In genomic region chr15:88650556-88650955, GRCh38 we compare ENCODE assay signal across 20 cellular contexts. TPM values are rescaled to one million over a fixed set of nuclear protein-coding genes. Genes with fewer than 3 reads are reported as not detected.
DNase-seq lines count a peak whose midpoint lies in the region; ATAC-seq, FAIRE-seq and TF ChIP-seq lines count a peak whose summit lies in the region.
"Had no signal": no experiment of that assay in that cellular context is flagged by ENCODE, and none has a peak within 500 bp of the region (broad histone marks: within the 10 kb centered on the region; RNA-seq: fewer than 3 reads in every experiment).

No MANE protein-coding gene starts in this region.

- H3K23me2 ChIP-seq in H1 (ENCODE audit: low read depth, low read length), result no peaks in the 10 kb centered on the region

- no peaks in the 10 kb centered on the region for H3K79me1 ChIP-seq in H1 (ENCODE audit: low read depth, low read length)

- no peak overlapping the region for H3K4me3 Mint-ChIP-seq in activated B cell treated with CpG ODN at 0.5 μM for 24 hours
- no peak overlapping the region for H3K4me3 Mint-ChIP-seq in stimulated activated naive B cell treated with anti-CD40 and anti-IgM and Interleukin-4, amounts not matched to agents 10 μg/mL and 1 μg/mL and 100 μg/mL, for 72 hours
- H3K4me3 Mint-ChIP-seq: brain; nephron; T-helper 1 cell treated with Interleukin-12 subunit alpha and Interleukin-12 subunit beta and Interleukin-4 antibody, amounts not matched to agents 30 μg/mL and 1 μg/mL, for 36 hours had no signal

- no peaks in the 10 kb centered on the region for H4K20me1 ChIP-seq in H1 (replicated peaks in 1 of 2; ENCODE audit: control insufficient read depth in 1 of 2, insufficient read depth in 2 of 2, low read length in 2 of 2)

- H3K9me3 Mint-ChIP-seq in activated B cell treated with CpG ODN at 0.5 μM for 24 hours, result no peaks in the 10 kb centered on the region
- H3K9me3 Mint-ChIP-seq in stimulated activated naive B cell treated with anti-CD40 and anti-IgM and Interleukin-4, amounts not matched to agents 10 μg/mL and 1 μg/mL and 100 μg/mL, for 72 hours, result no peaks in the 10 kb centered on the region
- H3K9me3 Mint-ChIP-seq: brain; nephron; T-helper 1 cell treated with Interleukin-12 subunit alpha and Interleukin-12 subunit beta and Interleukin-4 antibody, amounts not matched to agents 30 μg/mL and 1 μg/mL, for 36 hours had no signal

- no peak overlapping the region for H3K56ac ChIP-seq in H1 (replicated peaks; ENCODE audit: insufficient read length, low read depth, low read length)

- no peak overlapping the region for H3K23ac ChIP-seq in H1 (ENCODE audit: insufficient read length)

- ATAC-seq in activated B cell treated with CpG ODN at 0.5 μM for 24 hours (ENCODE audit: low read depth), result no peak
- no peak for ATAC-seq in stimulated activated naive B cell treated with anti-CD40 and anti-IgM and Interleukin-4, amounts not matched to agents 10 μg/mL and 1 μg/mL and 100 μg/mL, for 72 hours (replicated peaks)
- ATAC-seq: activated CD4-positive, CD25-positive, alpha-beta regulatory T cell treated with anti-CD3 and anti-CD28 coated beads, Interleukin-2, amount 50 U/mL, for 24 hours; left ventricle myocardium superior had no signal

- no peak overlapping the region for H2BK120ac ChIP-seq in H1 (replicated peaks; ENCODE audit: low read depth, low read length)

- H4K8ac ChIP-seq in H1 (ENCODE audit: extremely low read depth, insufficient read depth, low read length), result no peak overlapping the region

- TF ChIP-seq RAD21 in H1 (IDR thresholded peaks at IDR 0.05 in 1 of 2, conservative IDR thresholded peaks at IDR 0.05 in 1 of 2; ENCODE audit: low read depth in 2 of 2, low read length in 2 of 2), result no peak

- H3K14ac ChIP-seq in H1 (ENCODE audit: insufficient read length), result no peak overlapping the region

- H4K91ac ChIP-seq in H1 (replicated peaks; ENCODE audit: insufficient read length, low read length), result no peak overlapping the region

- H3K36me3 Mint-ChIP-seq in activated B cell treated with CpG ODN at 0.5 μM for 24 hours (ENCODE audit: low read depth), result peaks cover 59% of the 10 kb centered on the region
- H3K36me3 Mint-ChIP-seq in stimulated activated naive B cell treated with anti-CD40 and anti-IgM and Interleukin-4, amounts not matched to agents 10 μg/mL and 1 μg/mL and 100 μg/mL, for 72 hours, result peaks cover 30 to 41% of the 10 kb centered on the region in 2 donors
- H3K36me3 Mint-ChIP-seq: brain had no signal

- no peaks in the 10 kb centered on the region for H3K79me2 ChIP-seq in H1 (ENCODE audit: control insufficient read depth in 1 of 2, insufficient read depth in 2 of 2, low read length in 2 of 2)

- TF ChIP-seq POLR2A in H1 (IDR thresholded peaks at IDR 0.05; ENCODE audit: control extremely low read depth in 1 of 2, low read depth in 2 of 2, low read length in 2 of 2), result no peak

- CTCF ChIA-PET in activated B cell treated with CpG ODN at 0.5 μM for 24 hours (lab: Charles Lee) (no interaction called here), H1 (lab: Charles Lee; ENCODE audit: partially characterized antibody) (interaction anchor here (0.9 to 1.6 kb wide), 4 partner anchors 8 to 184 kb away, joined by 3 to 8 read pairs (median 4); no protein-coding TSS in a partner anchor)

- intact Hi-C loops in activated B cell treated with CpG ODN at 0.5 μM for 24 hours (cut with micrococcal nuclease), result no loop called here

- H2AK5ac ChIP-seq in H1 (ENCODE audit: low read depth, low read length), result no peak overlapping the region

- H3K4me2 ChIP-seq in H1 (ENCODE audit: insufficient read depth in 1 of 2, low read depth in 2 of 2, low read length in 2 of 2), result no peak overlapping the region

- H2AFZ ChIP-seq in H1 (ENCODE audit: low read length), result no peak overlapping the region

- no peak for TF ChIP-seq EP300 in H1 (IDR thresholded peaks at IDR 0.05; ENCODE audit: borderline replicate concordance in 1 of 2, low read depth in 2 of 2, low read length in 2 of 2)

- H4K5ac ChIP-seq in H1 (ENCODE audit: insufficient read length, low read depth, low read length), result no peak overlapping the region

- no peak overlapping the region for H3K9ac ChIP-seq in H1 (replicated peaks in 1 of 4; ENCODE audit: extremely low read depth in 1 of 4, low read depth in 3 of 4, low read length in 3 of 4)

- H2BK5ac ChIP-seq in H1 (ENCODE audit: low read depth, low read length), result no peak overlapping the region

- H2BK20ac ChIP-seq in H1 (ENCODE audit: low read length), result no peak overlapping the region

- whole genome bisulfite sequencing in H1 (ENCODE audit: extremely low coverage in 1 of 2, insufficient coverage in 1 of 2, insufficient read length in 1 of 2, insufficient replicate concordance in 2 of 2, low coverage in 1 of 2, low lambda C conversion rate in 2 of 2, missing lambda C conversion rate in 1 of 2), 2 experiments, result 91% methylated on average over 12 of the region's 12 CpGs; no CpG with 5 or more reads in 1 of the 2 experiments

- no peaks in the 10 kb centered on the region for H3K9me3 ChIP-seq in H1 (ENCODE audit: insufficient read depth in 2 of 2, low read depth in 1 of 2, low read length in 1 of 2)
- H3K9me3 ChIP-seq: HAP-1, uterus had no signal

- H3K4me3 ChIP-seq in H1 (ENCODE audit: extremely low read depth in 1 of 4, insufficient read depth in 2 of 4, low read depth in 3 of 4, low read length in 4 of 4), result no peak overlapping the region
- H3K4me3 ChIP-seq: HAP-1, uterus had no signal

- POLR2A ChIA-PET in activated B cell treated with CpG ODN at 0.5 μM for 24 hours (lab: Charles Lee) (interaction anchor here (0.9 to 1.1 kb wide), 2 partner anchors 14 to 15 kb away, joined by 3 to 4 read pairs; no protein-coding TSS in a partner anchor), H1 (lab: Charles Lee; ENCODE audit: partially characterized antibody) (interaction anchor here (2.8 kb wide), 1 partner anchor 12 kb away, joined by 11 read pairs; the partner anchor contains the start of gene ISG20)

- H3K27ac Mint-ChIP-seq in activated B cell treated with CpG ODN at 0.5 μM for 24 hours, result peak overlapping the region; percentile 77
- H3K27ac Mint-ChIP-seq in stimulated activated naive B cell treated with anti-CD40 and anti-IgM and Interleukin-4, amounts not matched to agents 10 μg/mL and 1 μg/mL and 100 μg/mL, for 72 hours, result peak overlapping the region; percentile 80
- H3K27ac Mint-ChIP-seq: T-helper 1 cell treated with Interleukin-12 subunit alpha and Interleukin-12 subunit beta and Interleukin-4 antibody, amounts not matched to agents 30 μg/mL and 1 μg/mL, for 36 hours had no signal

- H3K36me3 ChIP-seq in H1 (ENCODE audit: control insufficient read depth in 2 of 4, insufficient read depth in 4 of 4, low read length in 3 of 4), result no peaks in the 10 kb centered on the region
- H3K36me3 ChIP-seq: HAP-1, uterus had no signal

- FAIRE-seq in H1 (lab: Jason Lieb, UNC), result no peak

- H3K4me1 ChIP-seq in H1 (replicated peaks in 1 of 4; ENCODE audit: control insufficient read depth in 3 of 4, insufficient read depth in 4 of 4, low read length in 3 of 4), result peaks cover 0 to 19% (median 10%) of the 10 kb centered on the region in 4 experiments; a peak in 6 of 7 replicates
- H3K4me1 ChIP-seq: uterus had no signal

- TF ChIP-seq CTCF in activated B cell treated with CpG ODN at 0.5 μM for 24 hours (IDR thresholded peaks at IDR 0.05) (no peak), H1 (IDR thresholded peaks at IDR 0.05; ENCODE audit: control extremely low read depth in 1 of 3, insufficient read depth in 1 of 3, low read depth in 1 of 3, low read length in 3 of 3) (no peak)

- no peak overlapping the region for H3K27ac ChIP-seq in H1 (ENCODE audit: low read depth, low read length)
- H3K27ac ChIP-seq: uterus had no signal

- DNase-seq in D341Med (ENCODE audit: low spot score), result peak; percentile 7
- DNase-seq in activated B cell treated with CpG ODN at 0.5 μM for 24 hours, result peak; percentile 12
- no peak for DNase-seq in H1 (ENCODE audit: low read depth in 1 of 2, low spot score in 2 of 2)
- DNase-seq in stimulated activated naive B cell treated with anti-CD40 and anti-IgM and Interleukin-4, amounts not matched to agents 10 μg/mL and 1 μg/mL and 100 μg/mL, for 72 hours, result no peak
- no peak for DNase-seq in NCI-H146 treated with DMSO at 0.1 percent for 48 hours (lab: John Stamatoyannopoulos, UW; ENCODE audit: unreplicated experiment)
- DNase-seq in SW 1271 (lab: John Stamatoyannopoulos, UW), result no peak
- DNase-seq in EL, result no peak
- DNase-seq: C1 segment of cervical spinal cord; effector CD8-positive, alpha-beta T cell; left ventricle myocardium superior; NCI-H2081 treated with DMSO at 0.1 percent for 48 hours; NCI-H748 treated with DMSO at 0.1 percent for 48 hours; RPMI8226; stimulated activated CD4-positive, alpha-beta T cell treated with anti-CD3 and anti-CD28 coated beads, Interleukin-1b, Interleukin-23, amount 100 ng/mL, for 48 hours had no signal

- H3K18ac ChIP-seq in H1 (ENCODE audit: extremely low read depth, low read length), result no peak overlapping the region

- no peaks in the 10 kb centered on the region for H3K27me3 ChIP-seq in H1 (replicated peaks in 1 of 4; ENCODE audit: control insufficient read depth in 3 of 4, extremely low read depth in 1 of 4, insufficient read depth in 3 of 4, low read length in 3 of 4)
- H3K27me3 ChIP-seq: uterus had no signal

- no peak overlapping the region for H2BK15ac ChIP-seq in H1 (ENCODE audit: low read length)

- H2BK12ac ChIP-seq in H1 (ENCODE audit: low read depth, low read length), result peak overlapping the region; percentile 2; the same call in 1 of the 2 replicates

- no peak overlapping the region for H3K4ac ChIP-seq in H1 (replicated peaks; ENCODE audit: insufficient read length, low read depth, low read length)

- no peaks in the 10 kb centered on the region for H3K27me3 Mint-ChIP-seq in activated B cell treated with CpG ODN at 0.5 μM for 24 hours
- no peaks in the 10 kb centered on the region for H3K27me3 Mint-ChIP-seq in stimulated activated naive B cell treated with anti-CD40 and anti-IgM and Interleukin-4, amounts not matched to agents 10 μg/mL and 1 μg/mL and 100 μg/mL, for 72 hours

- H3K4me1 Mint-ChIP-seq in activated B cell treated with CpG ODN at 0.5 μM for 24 hours, result peaks cover 92% of the 10 kb centered on the region
- peaks cover 63 to 90% of the 10 kb centered on the region in 2 donors for H3K4me1 Mint-ChIP-seq in stimulated activated naive B cell treated with anti-CD40 and anti-IgM and Interleukin-4, amounts not matched to agents 10 μg/mL and 1 μg/mL and 100 μg/mL, for 72 hours

RNA-seq across cellular contexts. Expression of gene ISG20, which starts 11.7 kb away (rescaled TPM):
- total RNA-seq in activated B cell treated with CpG ODN at 0.5 μM for 24 hours, result 84.6 and 87.1 TPM in 2 replicates
- 2.9 and 4.0 TPM in 2 replicates for total RNA-seq in H1 (2021; fragmentation: NEBNext Ultra II Directional; extraction: Animal tissue kit (Norgen Biotek cat#: 25700))
- 5.0 and 5.2 TPM in 2 replicates for polyA plus RNA-seq in H1 (2011; rRNA removed)
- polyA plus RNA-seq in H1 (2011; cell fraction: cytosol; rRNA removed), result 5.5 TPM
- polyA plus RNA-seq in H1 (2011; cell fraction: nucleus; rRNA removed), result 6.6 TPM
- 2.5 to 5.7 TPM (median 4.1 TPM) in 4 replicates for polyA plus RNA-seq in H1 (2012, experiment 1 of 2)
- 3.0 TPM for polyA plus RNA-seq in H1 (2012, experiment 2 of 2)
- polyA plus RNA-seq in H1 (2013, experiment 1 of 2), result 3.1 TPM
- 2.1 TPM for polyA plus RNA-seq in H1 (2013, experiment 2 of 2)
- 1.8 and 2.0 TPM in 2 replicates for polyA minus RNA-seq in H1 (2011; rRNA and poly(A)+ RNA removed)
- 0.81 TPM for polyA minus RNA-seq in H1 (2011; cell fraction: cytosol; rRNA and poly(A)+ RNA removed)
- 3.0 TPM for polyA minus RNA-seq in H1 (2011; cell fraction: nucleus; rRNA and poly(A)+ RNA removed)

RNA-seq across cellular contexts. Expression of gene AEN, which starts 29.4 kb away (rescaled TPM):
- total RNA-seq in activated B cell treated with CpG ODN at 0.5 μM for 24 hours, result 40.1 and 41.9 TPM in 2 replicates
- 122 and 125 TPM in 2 replicates for total RNA-seq in H1 (2021; fragmentation: NEBNext Ultra II Directional; extraction: Animal tissue kit (Norgen Biotek cat#: 25700))
- polyA plus RNA-seq in H1 (2011; rRNA removed), result 112 and 167 TPM in 2 replicates
- polyA plus RNA-seq in H1 (2011; cell fraction: cytosol; rRNA removed), result 150 TPM
- polyA plus RNA-seq in H1 (2011; cell fraction: nucleus; rRNA removed), result 209 TPM
- 89.9 to 128 TPM (median 107 TPM) in 4 replicates for polyA plus RNA-seq in H1 (2012, experiment 1 of 2)
- 126 TPM for polyA plus RNA-seq in H1 (2012, experiment 2 of 2)
- polyA plus RNA-seq in H1 (2013, experiment 1 of 2), result 61.5 TPM
- 61.2 TPM for polyA plus RNA-seq in H1 (2013, experiment 2 of 2)
- polyA minus RNA-seq in H1 (2011; rRNA and poly(A)+ RNA removed), result 157 and 180 TPM in 2 replicates
- 130 TPM for polyA minus RNA-seq in H1 (2011; cell fraction: cytosol; rRNA and poly(A)+ RNA removed)
- 229 TPM for polyA minus RNA-seq in H1 (2011; cell fraction: nucleus; rRNA and poly(A)+ RNA removed)

Comparison
In these comparisons a context has a peak if more than half of its experiments do, and no peak if none do; other contexts are left out.
1. DNase-seq: peak in D341Med (single experiment) and activated B cell treated with CpG ODN at 0.5 μM for 24 hours (single experiment); none in H1 (0 of 2), stimulated activated naive B cell treated with anti-CD40 and anti-IgM and Interleukin-4, amounts not matched to agents 10 μg/mL and 1 μg/mL and 100 μg/mL, for 72 hours (single experiment), NCI-H146 treated with DMSO at 0.1 percent for 48 hours (single experiment), SW 1271 (0 of 2) and EL (single experiment).
2. RNA of gene ISG20, which starts 11.7 kb away (total RNA-seq): 84.6 to 87.1 TPM in activated B cell treated with CpG ODN at 0.5 μM for 24 hours; 2.9 to 4.0 TPM in H1; every median in the first group is over 10 times any median in the second.